ENCODE assay signal across 21 cellular contexts in genomic region chr15:71638876-71639275, GRCh38.
DNase-seq lines count a peak whose midpoint lies in the region; ATAC-seq, FAIRE-seq and TF ChIP-seq lines count a peak whose summit lies in the region.
"Had no signal": no experiment of that assay in that cellular context is flagged by ENCODE, and none has a peak within 500 bp of the region (broad histone marks: within the 10 kb centered on the region; RNA-seq: fewer than 3 reads in every experiment).

No MANE protein-coding gene starts in this region.

- no peaks in the 10 kb centered on the region for H3K36me3 ChIP-seq in SJCRH30
- H3K36me3 ChIP-seq: BE2C had no signal

- H3K4me2 ChIP-seq in A549: no peak overlapping the region

- H3K4me1 ChIP-seq in A549: no peaks in the 10 kb centered on the region
- peaks cover 25% of the 10 kb centered on the region for H3K4me1 ChIP-seq in SJCRH30
- H3K4me1 ChIP-seq: BE2C had no signal

- TF ChIP-seq RAD21 in A549 (conservative IDR thresholded peaks at IDR 0.05 in 1 of 2, IDR thresholded peaks at IDR 0.05 in 1 of 2): no peak
- no peak for TF ChIP-seq RAD21 in Ishikawa (IDR thresholded peaks at IDR 0.05; ENCODE audit: low read depth)

- H3K27ac ChIP-seq in A549 (no peak overlapping the region), SJCRH30 (no peak overlapping the region)

- TF ChIP-seq CTCF in A549 (IDR thresholded peaks at IDR 0.05) (no peak), foreskin fibroblast (IDR thresholded peaks at IDR 0.05; ENCODE audit: low read depth, low read length) (no peak)

- FAIRE-seq in A549 (lab: Jason Lieb, UNC): no peak
- FAIRE-seq: G401.6, GM12892, GM18507 had no signal

- TF ChIP-seq POLR2A in A549 (IDR thresholded peaks at IDR 0.05; ENCODE audit: low read length): no peak

- H3K4me3 ChIP-seq in A549 (no peak overlapping the region), SJCRH30 (no peak overlapping the region), foreskin fibroblast (ENCODE audit: low read depth in 1 of 2, low read length in 2 of 2) (no peak overlapping the region)

- WGBS in A549 (ENCODE audit: missing lambda C conversion rate): 100% methylated on average over 1 of the region's 1 CpG

- DNase-seq in A549 (ENCODE audit: low read depth in 1 of 2, low spot score in 1 of 2): no peak
- DNase-seq in SJCRH30: peak; percentile 15 to 43
- DNase-seq in myocyte (ENCODE audit: low read depth): peak; percentile 5
- DNase-seq in NK-92 treated with Interleukin-12 subunit alpha and Interleukin-12 subunit beta, amount 100 ng/mL, for 24 hours (lab: John Stamatoyannopoulos, UW): no peak
- no peak for DNase-seq in middle frontal gyrus (ENCODE audit: extremely low spot score, low spot score)
- DNase-seq in foreskin fibroblast: no peak
- DNase-seq: ACHN; BE2C; C1 segment of cervical spinal cord; CD4-positive, CD25-positive, alpha-beta regulatory T cell; CD8-positive, alpha-beta memory T cell; COR-L47; DMS 273 treated with DMSO at 0.1 percent for 48 hours; DMS53; GOT3; H9; KG1 had no signal

- no peaks in the 10 kb centered on the region for H3K27me3 ChIP-seq in SJCRH30
- H3K27me3 ChIP-seq: BE2C had no signal

- TF ChIP-seq EP300 in A549 (IDR thresholded peaks at IDR 0.05) (no peak), Ishikawa (IDR thresholded peaks at IDR 0.05; ENCODE audit: borderline replicate concordance) (no peak)

- CTCF ChIA-PET in A549 (lab: Yijun Ruan, JAX): interaction anchor here (0.6 to 1.0 kb wide), 3 partner anchors 9 to 23 kb away, joined by 3 to 5 read pairs (median 3); no protein-coding TSS in a partner anchor

- H3K9me3 ChIP-seq in A549: no peaks in the 10 kb centered on the region
- 0 out of 2 replicates have a peak, but pooled peaks cover 2% of the 10 kb centered on the region for H3K9me3 ChIP-seq in SJCRH30 (replicated peaks)
- H3K9me3 ChIP-seq: BE2C had no signal

- no peak for ATAC-seq in A549

- POLR2A ChIA-PET in A549 (lab: Yijun Ruan, JAX): no interaction called here

TF ChIP-seq in A549, 52 proteins besides CTCF, POLR2A, EP300 and RAD21:
- no peak for TF ChIP-seq TFCP2L1 (CRISPR knock-in tag; IDR thresholded peaks at IDR 0.05)
- TF ChIP-seq USF2 (IDR thresholded peaks at IDR 0.05): peak; percentile 43; the same call in 1 of the 2 replicates

TF ChIP-seq in Ishikawa, 13 proteins besides CTCF, POLR2A, EP300 and RAD21:
- TF ChIP-seq CEBPB (IDR thresholded peaks at IDR 0.05): no peak
- TF ChIP-seq, protein P1, sequence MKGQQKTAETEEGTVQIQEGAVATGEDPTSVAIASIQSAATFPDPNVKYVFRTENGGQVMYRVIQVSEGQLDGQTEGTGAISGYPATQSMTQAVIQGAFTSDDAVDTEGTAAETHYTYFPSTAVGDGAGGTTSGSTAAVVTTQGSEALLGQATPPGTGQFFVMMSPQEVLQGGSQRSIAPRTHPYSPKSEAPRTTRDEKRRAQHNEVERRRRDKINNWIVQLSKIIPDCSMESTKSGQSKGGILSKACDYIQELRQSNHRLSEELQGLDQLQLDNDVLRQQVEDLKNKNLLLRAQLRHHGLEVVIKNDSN (IDR thresholded peaks at IDR 0.05): peak; percentile 78
TF ChIP-seq in Ishikawa: peak in this region for 1.

Comparison
In these comparisons a context has a peak if more than half of its experiments do, and no peak if none do; other contexts are left out.
1. DNase-seq: peak in SJCRH30 (2 of 2) and myocyte (single experiment); none in A549 (0 of 2), NK-92 treated with Interleukin-12 subunit alpha and Interleukin-12 subunit beta, amount 100 ng/mL, for 24 hours (single experiment), middle frontal gyrus (single experiment) and foreskin fibroblast (0 of 2).